In the genomic region with DNA sequence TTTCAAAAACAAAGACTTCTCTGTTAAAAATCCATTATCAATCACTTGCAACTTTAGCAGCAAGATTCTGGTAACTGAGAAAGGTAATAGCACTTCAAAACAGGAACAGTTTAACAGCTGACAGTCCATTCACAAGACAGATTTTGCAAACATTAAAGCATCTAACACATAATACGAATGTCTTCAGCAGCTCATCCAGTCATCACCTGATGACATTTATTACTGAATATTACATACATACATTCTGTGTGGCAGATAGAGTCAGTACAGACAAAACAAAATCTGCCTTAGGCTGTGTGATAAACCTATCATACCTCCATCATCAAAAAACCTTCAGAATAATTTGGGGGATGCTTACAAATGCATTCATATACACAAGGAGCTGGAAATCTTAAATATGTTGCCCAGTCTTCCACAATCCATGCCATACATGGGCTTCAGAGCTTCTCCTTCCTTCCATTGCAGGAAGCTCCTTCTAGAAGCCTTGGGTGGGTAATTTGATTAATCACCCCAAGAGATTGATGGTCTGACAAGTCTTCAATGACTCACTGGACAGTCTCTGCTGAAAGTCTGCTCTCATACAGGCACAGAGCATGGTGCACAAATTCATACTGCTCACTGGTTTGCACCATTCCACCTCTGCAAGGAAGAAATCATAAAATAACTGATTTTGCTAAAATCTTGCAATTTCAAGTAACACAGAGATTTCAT, we compare ENCODE assay signal across 29 cellular contexts. TPM values are rescaled to one million over a fixed set of nuclear protein-coding genes. Genes with fewer than 3 reads are reported as not detected.
A peak's percentile ranks its signal among the peaks of the same experiment; 100 is the strongest.
DNase-seq lines count a peak whose midpoint lies in the region; ATAC-seq and TF ChIP-seq lines count a peak whose summit lies in the region.
"Had no signal": no experiment of that assay in that cellular context is flagged by ENCODE, and none has a peak within 500 bp of the region (broad histone marks: within the 10 kb centered on the region; RNA-seq: fewer than 3 reads in every experiment).

No MANE protein-coding gene starts in this region.

- TF ChIP-seq POLR2A in breast epithelium (IDR thresholded peaks at IDR 0.05) = no peak

- no peaks in the 10 kb centered on the region for H3K27me3 ChIP-seq in breast epithelium
- H3K27me3 ChIP-seq: neural progenitor cell, right atrium auricular region had no signal

- no peaks in the 10 kb centered on the region for H3K27me3 Mint-ChIP-seq in MCF 10A (ENCODE audit: insufficient read depth, unreplicated experiment)

- no peak overlapping the region for H3K27ac Mint-ChIP-seq in MCF 10A (ENCODE audit: low read depth, unreplicated experiment)
- H3K27ac Mint-ChIP-seq: activated CD4-positive, alpha-beta T cell treated with anti-CD3 and anti-CD28 coated beads, Interleukin-2, amount 10 ng/mL, durations not matched to agents 7 days and 5 days; activated naive CD8-positive, alpha-beta T cell treated with anti-CD3 and anti-CD28 coated beads, Interleukin-2, amount 50 U/mL, for 24 hours; CD4-positive, alpha-beta T cell; neural progenitor cell; WTC11 had no signal

- H3K27ac ChIP-seq in breast epithelium = no peak overlapping the region
- H3K27ac ChIP-seq: neural progenitor cell, right atrium auricular region had no signal

- H3K9me3 ChIP-seq in breast epithelium = no peaks in the 10 kb centered on the region
- H3K9me3 ChIP-seq: right atrium auricular region had no signal

- H3K4me3 Mint-ChIP-seq in MCF 10A (ENCODE audit: unreplicated experiment) = no peak overlapping the region
- H3K4me3 Mint-ChIP-seq: activated CD4-positive, alpha-beta T cell treated with anti-CD3 and anti-CD28 coated beads, Interleukin-2, amount 10 ng/mL, durations not matched to agents 7 days and 5 days; activated naive CD8-positive, alpha-beta T cell treated with anti-CD3 and anti-CD28 coated beads, Interleukin-2, amount 50 U/mL, for 24 hours; activated T-cell treated with anti-CD3 and anti-CD28 coated beads, Interleukin-2, amount 50 U/mL, for 4 hours; CD4-positive, alpha-beta T cell; neural progenitor cell; WTC11 had no signal

- POLR2A ChIA-PET in MCF 10A (lab: Yijun Ruan, JAX) = interaction anchor here (0.6 kb wide), 1 partner anchor 11 kb away, joined by 3 read pairs; no protein-coding TSS in a partner anchor

- intact Hi-C loops in MCF 10A (cut with micrococcal nuclease) (no loop called here), breast epithelium (cut with DNase I; ENCODE audit: low total_unique reads) (no loop called here)

- no peaks in the 10 kb centered on the region for H3K9me3 Mint-ChIP-seq in MCF 10A (ENCODE audit: unreplicated experiment)
- H3K9me3 Mint-ChIP-seq: activated CD4-positive, alpha-beta T cell treated with anti-CD3 and anti-CD28 coated beads, Interleukin-2, amount 10 ng/mL, durations not matched to agents 7 days and 5 days; activated naive CD8-positive, alpha-beta T cell treated with anti-CD3 and anti-CD28 coated beads, Interleukin-2, amount 50 U/mL, for 24 hours; activated T-cell treated with anti-CD3 and anti-CD28 coated beads, Interleukin-2, amount 50 U/mL, for 4 hours; CD4-positive, alpha-beta T cell; neural progenitor cell; WTC11 had no signal

- ATAC-seq in SK-N-SH treated with all-trans-retinoic acid at 6 μM for 48 hours = peak; percentile 28; the same call in 1 of the 3 replicates
- ATAC-seq: activated naive CD8-positive, alpha-beta T cell treated with anti-CD3 and anti-CD28 coated beads, Interleukin-2, amount 50 U/mL, for 24 hours; activated T-cell treated with anti-CD3 and anti-CD28 coated beads, Interleukin-2, amount 50 U/mL, for 4 hours; WTC11 had no signal

- no peaks in the 10 kb centered on the region for H3K36me3 Mint-ChIP-seq in MCF 10A (ENCODE audit: insufficient read depth, unreplicated experiment)
- H3K36me3 Mint-ChIP-seq: neural progenitor cell, WTC11 had no signal

- H3K4me1 ChIP-seq in breast epithelium = no peaks in the 10 kb centered on the region
- H3K4me1 ChIP-seq: neural progenitor cell, parathyroid adenoma, right atrium auricular region had no signal

- H3K36me3 ChIP-seq in breast epithelium = no peaks in the 10 kb centered on the region
- H3K36me3 ChIP-seq: neural progenitor cell, right atrium auricular region had no signal

- H3K4me1 Mint-ChIP-seq in MCF 10A (ENCODE audit: insufficient read depth, unreplicated experiment) = no peaks in the 10 kb centered on the region
- H3K4me1 Mint-ChIP-seq: activated CD4-positive, alpha-beta T cell treated with anti-CD3 and anti-CD28 coated beads, Interleukin-2, amount 10 ng/mL, durations not matched to agents 7 days and 5 days; activated naive CD8-positive, alpha-beta T cell treated with anti-CD3 and anti-CD28 coated beads, Interleukin-2, amount 50 U/mL, for 24 hours; neural progenitor cell had no signal

- no TSS peak for BruUV-seq in MCF 10A (replicated peaks; lab: Mats Ljungman, UMichigan)

- DNase-seq in MCF 10A (ENCODE audit: unreplicated experiment) (peak; percentile 16), breast epithelium (ENCODE audit: low spot score in 2 of 2) (no peak), epithelial cell of esophagus (ENCODE audit: low read depth) (peak; percentile 64), NCI-H2107 (lab: John Stamatoyannopoulos, UW) (no peak), DMS114 treated with DMSO at 0.1 percent for 48 hours (lab: John Stamatoyannopoulos, UW; ENCODE audit: unreplicated experiment) (no peak), GDM1 (lab: John Stamatoyannopoulos, UW) (no peak), NCI-H1092 treated with DMSO at 0.1 percent for 48 hours (lab: John Stamatoyannopoulos, UW) (no peak)
- DNase-seq: 8988T; activated CD4-positive, alpha-beta T cell treated with anti-CD3 and anti-CD28 coated beads, Interleukin-2, amount 10 ng/mL, durations not matched to agents 7 days and 5 days; activated gamma-delta T cell treated with Interleukin-2 at 50 U/mL for 16 hours; activated naive CD8-positive, alpha-beta T cell treated with anti-CD3 and anti-CD28 coated beads, Interleukin-2, amount 50 U/mL, for 24 hours; activated T-cell treated with anti-CD3 and anti-CD28 coated beads, Interleukin-2, amount 50 U/mL, for 4 hours; AML-193; CD4-positive, alpha-beta T cell; head of caudate nucleus; KG1; kidney; NCI-H1436; NCI-H446 treated with DMSO at 0.1 percent for 48 hours; NCI-H82; Right ventricle myocardium superior; stimulated activated CD4-positive, alpha-beta T cell treated with anti-CD3 and anti-CD28 coated beads, Interleukin-2, amount 100 ng/mL, for 48 hours; substantia nigra; T-helper 9 cell had no signal

- TF ChIP-seq CTCF in MCF 10A (IDR thresholded peaks at IDR 0.05; ENCODE audit: unreplicated experiment) (no peak), breast epithelium (IDR thresholded peaks at IDR 0.05) (no peak), epithelial cell of esophagus (IDR thresholded peaks at IDR 0.05; ENCODE audit: insufficient read depth, low read depth, low read length, missing control alignments) (no peak)

- CTCF ChIA-PET in MCF 10A (lab: Yijun Ruan, JAX) = interaction anchor here (0.6 to 1.1 kb wide), 4 partner anchors 15 to 329 kb away, joined by 3 to 4 read pairs (median 3); no protein-coding TSS in a partner anchor

- H3K4me3 ChIP-seq in breast epithelium (no peak overlapping the region), epithelial cell of esophagus (ENCODE audit: low read length) (no peak overlapping the region)
- H3K4me3 ChIP-seq: neural progenitor cell, right atrium auricular region had no signal

TF ChIP-seq in SK-N-SH treated with all-trans-retinoic acid at 6 μM for 48 hours, 23 proteins besides CTCF, POLR2A, EP300 and RAD21:
- no peak for TF ChIP-seq ARNTL (CRISPR knock-in tag; IDR thresholded peaks at IDR 0.05; ENCODE audit: borderline replicate concordance, low read depth)
- peak; percentile 20; the same call in 1 of the 2 replicates for TF ChIP-seq ISL1 (CRISPR knock-in tag; IDR thresholded peaks at IDR 0.05)
- TF ChIP-seq PATZ1 (CRISPR knock-in tag; IDR thresholded peaks at IDR 0.05; ENCODE audit: borderline replicate concordance) = 0 out of 2 replicates have a peak, but pooled peaks have one; percentile 10

RNA-seq across cellular contexts. Expression of gene PTPRB, which starts 1.6 kb away (rescaled TPM):
- total RNA-seq in MCF 10A (2022) = 0.69 and 0.82 TPM in 2 replicates
- total RNA-seq in breast epithelium = 10 to 100 TPM; 18.4 to 36.1 (median 33.6) TPM
- total RNA-seq: activated CD4-positive, alpha-beta T cell treated with anti-CD3 and anti-CD28 coated beads, Interleukin-2, amount 10 ng/mL, durations not matched to agents 7 days and 5 days; CD4-positive, alpha-beta T cell had no signal

Comparison
In these comparisons a context has a peak if more than half of its experiments do, and no peak if none do; other contexts are left out.
1. DNase-seq: peak in MCF 10A (single experiment) and epithelial cell of esophagus (single experiment); none in breast epithelium (0 of 2), NCI-H2107 (single experiment), DMS114 treated with DMSO at 0.1 percent for 48 hours (single experiment), GDM1 (single experiment) and NCI-H1092 treated with DMSO at 0.1 percent for 48 hours (single experiment).
2. RNA of gene PTPRB, which starts 1.6 kb away (total RNA-seq): 18.4 to 36.1 TPM in breast epithelium; 0.69 to 0.82 TPM in MCF 10A; every median in the first group is over 10 times any median in the second.